Comparison of ENCODE assay signal across 32 cellular contexts in genomic region chr2:182822733-182823132, GRCh38. TPM values are rescaled to one million over a fixed set of nuclear protein-coding genes. Genes with fewer than 3 reads are reported as not detected.
"Had no signal": no experiment of that assay in that cellular context is flagged by ENCODE, and none has a peak within 500 bp of the region (broad histone marks: within the 10 kb centered on the region; RNA-seq: fewer than 3 reads in every experiment).

No MANE protein-coding gene starts in this region.

- H3K4me3 Mint-ChIP-seq: activated B cell treated with CpG ODN at 0.5 μM for 24 hours; activated CD8-positive, alpha-beta T cell treated with anti-CD3 and anti-CD28 coated beads for 36 hours; activated naive CD8-positive, alpha-beta T cell; activated T-cell treated with anti-CD3 and anti-CD28 coated beads, Interleukin-2, amount 50 U/mL, for 4 hours; activated T-helper 17 cell treated with anti-CD3 and anti-CD28 coated beads, Interleukin-2, amount 50 U/mL, for 72 hours; central memory CD8-positive, alpha-beta T cell; dendritic cell treated with granulocyte-macrophage colony-stimulating factor and Interleukin-4, amounts not matched to agents 40 ng/mL and 50 ng/mL, for 4 days; endodermal cell; T-helper 17 cell; T-helper 2 cell treated with Interferon-gamma antibody and Interleukin-4, amounts not matched to agents 5 μg/mL and 100 μg/mL, for 36 hours had no signal

- H3K36me3 Mint-ChIP-seq: activated naive CD8-positive, alpha-beta T cell had no signal

- DNase-seq: activated B cell treated with CpG ODN at 0.5 μM for 24 hours; activated CD4-positive, alpha-beta T cell treated with anti-CD3 and anti-CD28 coated beads for 48 hours; activated CD4-positive, alpha-beta T cell treated with anti-CD3 and anti-CD28 coated beads, Interleukin-2, amount 50 U/mL, for 1 hour; activated CD4-positive, alpha-beta T cell treated with anti-CD3 and anti-CD28 coated beads, Interleukin-2, amount 50 U/mL, for 48 hours; activated CD8-positive, alpha-beta memory T cell treated with anti-CD3 and anti-CD28 coated beads for 24 hours; activated CD8-positive, alpha-beta T cell treated with anti-CD3 and anti-CD28 coated beads for 36 hours; activated effector memory CD4-positive, alpha-beta T cell treated with Interleukin-2 at 50 U/mL for 16 hours; activated gamma-delta T cell treated with Interleukin-2 at 50 U/mL for 16 hours; activated naive CD4-positive, alpha-beta T cell treated with anti-CD3 and anti-CD28 coated beads, Interleukin-2, amount 50 U/mL, for 16 hours; activated naive CD4-positive, alpha-beta T cell treated with Interleukin-2 at 50 U/mL for 16 hours; activated T-cell treated with anti-CD3 and anti-CD28 coated beads, Interleukin-2, amount 50 U/mL, for 4 hours; amygdala; brain microvascular endothelial cell; dorsolateral prefrontal cortex; effector memory CD4-positive, alpha-beta T cell; endodermal cell; foreskin fibroblast; head of caudate nucleus; T-helper 1 cell; T-helper 17 cell; T1000; WERI-Rb-1 had no signal

- FAIRE-seq: bronchial epithelial cell, frontal cortex had no signal

- ATAC-seq: activated CD4-positive, CD25-positive, alpha-beta regulatory T cell treated with anti-CD3 and anti-CD28 coated beads, Interleukin-2, amount 50 U/mL, for 24 hours; activated CD8-positive, alpha-beta T cell treated with anti-CD3 and anti-CD28 coated beads for 36 hours; activated T-cell treated with anti-CD3 and anti-CD28 coated beads, Interleukin-2, amount 50 U/mL, for 4 hours; activated T-helper 17 cell treated with anti-CD3 and anti-CD28 coated beads, Interleukin-2, amount 50 U/mL, for 72 hours; esophagus mucosa; T-helper 17 cell had no signal

- H3K27ac Mint-ChIP-seq: activated B cell treated with CpG ODN at 0.5 μM for 24 hours; activated CD8-positive, alpha-beta T cell treated with anti-CD3 and anti-CD28 coated beads for 36 hours; activated naive CD8-positive, alpha-beta T cell; activated T-helper 17 cell treated with anti-CD3 and anti-CD28 coated beads, Interleukin-2, amount 50 U/mL, for 72 hours; dendritic cell treated with granulocyte-macrophage colony-stimulating factor and Interleukin-4, amounts not matched to agents 40 ng/mL and 50 ng/mL, for 4 days; endodermal cell; T-helper 17 cell; T-helper 2 cell treated with Interferon-gamma antibody and Interleukin-4, amounts not matched to agents 5 μg/mL and 100 μg/mL, for 36 hours had no signal

- H3K9me3 Mint-ChIP-seq: activated B cell treated with CpG ODN at 0.5 μM for 24 hours; activated CD8-positive, alpha-beta T cell treated with anti-CD3 and anti-CD28 coated beads for 36 hours; activated T-cell treated with anti-CD3 and anti-CD28 coated beads, Interleukin-2, amount 50 U/mL, for 4 hours; activated T-helper 17 cell treated with anti-CD3 and anti-CD28 coated beads, Interleukin-2, amount 50 U/mL, for 72 hours; central memory CD8-positive, alpha-beta T cell; dendritic cell treated with granulocyte-macrophage colony-stimulating factor and Interleukin-4, amounts not matched to agents 40 ng/mL and 50 ng/mL, for 4 days; endodermal cell; T-helper 2 cell treated with Interferon-gamma antibody and Interleukin-4, amounts not matched to agents 5 μg/mL and 100 μg/mL, for 36 hours had no signal

- H3K4me1 Mint-ChIP-seq: activated B cell treated with CpG ODN at 0.5 μM for 24 hours; activated T-helper 17 cell treated with anti-CD3 and anti-CD28 coated beads, Interleukin-2, amount 50 U/mL, for 72 hours; central memory CD8-positive, alpha-beta T cell; T-helper 17 cell had no signal

- H3K27me3 Mint-ChIP-seq: activated naive CD8-positive, alpha-beta T cell; dendritic cell treated with granulocyte-macrophage colony-stimulating factor and Interleukin-4, amounts not matched to agents 40 ng/mL and 50 ng/mL, for 4 days had no signal

RNA-seq across cellular contexts. Expression of gene FRZB, which starts 43.7 kb away (rescaled TPM):
- total RNA-seq: activated B cell treated with CpG ODN at 0.5 μM for 24 hours; activated CD8-positive, alpha-beta T cell treated with anti-CD3 and anti-CD28 coated beads for 36 hours; activated T-cell treated with anti-CD3 and anti-CD28 coated beads, Interleukin-2, amount 50 U/mL, for 4 hours; activated T-helper 17 cell treated with anti-CD3 and anti-CD28 coated beads, Interleukin-2, amount 50 U/mL, for 72 hours; epithelial cell of proximal tubule; T-helper 17 cell had no signal
